ENCODE assay signal across 1 cellular context in the genomic region with DNA sequence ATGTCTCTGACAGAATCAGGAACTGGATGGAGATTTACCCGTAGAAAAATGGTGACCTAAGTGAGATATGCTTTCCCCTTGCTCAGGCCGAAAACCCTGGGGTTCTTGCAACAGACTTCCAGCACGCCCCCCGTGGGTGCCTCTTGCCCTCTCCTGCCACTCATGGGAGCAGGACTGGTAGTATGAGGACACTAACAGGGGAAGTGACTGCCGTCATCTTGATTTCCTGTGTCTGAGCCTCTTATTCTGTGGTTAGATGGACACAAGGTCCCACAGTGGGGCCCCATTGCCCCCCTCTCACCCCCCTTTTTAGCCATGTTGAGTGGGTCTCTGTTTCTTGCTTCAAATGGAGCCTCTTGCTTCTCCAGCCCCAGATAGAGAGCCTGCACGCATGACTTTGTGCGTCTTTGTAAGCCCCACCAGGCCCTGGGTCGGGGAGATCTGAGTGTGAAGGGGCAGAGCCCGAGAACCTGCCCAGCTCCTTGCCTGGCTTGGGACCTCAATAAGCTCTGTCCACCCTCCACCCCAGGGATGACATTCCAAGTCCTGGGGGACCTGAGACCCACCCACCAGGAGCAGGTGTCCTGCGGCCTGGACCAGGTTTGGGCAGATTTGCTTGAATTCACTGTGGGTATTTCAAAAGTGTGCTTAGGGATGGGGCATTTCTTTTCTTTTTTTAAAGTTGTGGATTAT.
TF ChIP-seq lines count a peak whose summit lies in the region.

No MANE protein-coding gene starts in this region.

TF ChIP-seq in GM12878, 131 proteins besides CTCF, POLR2A, EP300 and RAD21:
- TF ChIP-seq TCF7 (IDR thresholded peaks at IDR 0.05; ENCODE audit: borderline replicate concordance): no peak
- TF ChIP-seq GATAD2B (conservative IDR thresholded peaks at IDR 0.05; ENCODE audit: low read depth): 0 out of 2 replicates have a peak, but pooled peaks have one; percentile 21
- TF ChIP-seq BCL11A (IDR thresholded peaks at IDR 0.05; ENCODE audit: low read depth, low read length): no peak
- TF ChIP-seq TCF12 (IDR thresholded peaks at IDR 0.05; ENCODE audit: low read depth, low read length): no peak
- TF ChIP-seq, protein P1, sequence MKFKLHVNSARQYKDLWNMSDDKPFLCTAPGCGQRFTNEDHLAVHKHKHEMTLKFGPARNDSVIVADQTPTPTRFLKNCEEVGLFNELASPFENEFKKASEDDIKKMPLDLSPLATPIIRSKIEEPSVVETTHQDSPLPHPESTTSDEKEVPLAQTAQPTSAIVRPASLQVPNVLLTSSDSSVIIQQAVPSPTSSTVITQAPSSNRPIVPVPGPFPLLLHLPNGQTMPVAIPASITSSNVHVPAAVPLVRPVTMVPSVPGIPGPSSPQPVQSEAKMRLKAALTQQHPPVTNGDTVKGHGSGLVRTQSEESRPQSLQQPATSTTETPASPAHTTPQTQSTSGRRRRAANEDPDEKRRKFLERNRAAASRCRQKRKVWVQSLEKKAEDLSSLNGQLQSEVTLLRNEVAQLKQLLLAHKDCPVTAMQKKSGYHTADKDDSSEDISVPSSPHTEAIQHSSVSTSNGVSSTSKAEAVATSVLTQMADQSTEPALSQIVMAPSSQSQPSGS (IDR thresholded peaks at IDR 0.05; ENCODE audit: low read length): no peak
- no peak for TF ChIP-seq TBL1XR1 (IDR thresholded peaks at IDR 0.05; ENCODE audit: low read depth, low read length)
